1 cellular context compared by ENCODE assay signal in the genomic region with DNA sequence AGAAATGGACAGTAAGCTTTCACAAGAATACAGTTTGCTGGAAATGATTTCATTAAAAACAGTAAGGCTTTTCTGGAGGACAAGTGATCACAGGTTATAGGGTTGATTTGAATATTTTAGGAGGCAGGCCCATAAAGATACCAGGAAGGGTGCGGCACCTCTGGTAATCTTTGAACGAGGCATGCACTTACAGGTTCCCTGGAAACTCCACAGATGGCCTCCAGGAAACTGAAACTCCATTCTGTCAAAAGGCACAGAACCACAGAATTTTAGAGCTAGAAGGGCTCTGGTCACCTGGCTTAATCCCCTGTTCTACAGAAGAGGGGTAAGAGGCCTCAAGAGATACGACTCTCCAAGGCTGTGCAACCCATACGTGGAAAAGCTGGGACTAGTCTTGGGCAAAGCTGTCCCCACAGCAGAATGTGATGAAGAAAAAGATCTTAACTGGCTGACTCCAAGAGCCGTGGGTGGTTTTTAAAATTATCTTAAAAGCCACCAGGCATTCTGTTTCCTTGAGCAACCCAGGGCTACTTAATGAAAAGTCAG.
TF ChIP-seq lines count a peak whose summit lies in the region.

No MANE protein-coding gene starts in this region.

TF ChIP-seq in H1, 55 proteins besides CTCF, POLR2A, EP300 and RAD21:
- TF ChIP-seq, protein P1, sequence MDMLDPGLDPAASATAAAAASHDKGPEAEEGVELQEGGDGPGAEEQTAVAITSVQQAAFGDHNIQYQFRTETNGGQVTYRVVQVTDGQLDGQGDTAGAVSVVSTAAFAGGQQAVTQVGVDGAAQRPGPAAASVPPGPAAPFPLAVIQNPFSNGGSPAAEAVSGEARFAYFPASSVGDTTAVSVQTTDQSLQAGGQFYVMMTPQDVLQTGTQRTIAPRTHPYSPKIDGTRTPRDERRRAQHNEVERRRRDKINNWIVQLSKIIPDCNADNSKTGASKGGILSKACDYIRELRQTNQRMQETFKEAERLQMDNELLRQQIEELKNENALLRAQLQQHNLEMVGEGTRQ (IDR thresholded peaks at IDR 0.05; ENCODE audit: low read length) = no peak
- TF ChIP-seq, protein P2, sequence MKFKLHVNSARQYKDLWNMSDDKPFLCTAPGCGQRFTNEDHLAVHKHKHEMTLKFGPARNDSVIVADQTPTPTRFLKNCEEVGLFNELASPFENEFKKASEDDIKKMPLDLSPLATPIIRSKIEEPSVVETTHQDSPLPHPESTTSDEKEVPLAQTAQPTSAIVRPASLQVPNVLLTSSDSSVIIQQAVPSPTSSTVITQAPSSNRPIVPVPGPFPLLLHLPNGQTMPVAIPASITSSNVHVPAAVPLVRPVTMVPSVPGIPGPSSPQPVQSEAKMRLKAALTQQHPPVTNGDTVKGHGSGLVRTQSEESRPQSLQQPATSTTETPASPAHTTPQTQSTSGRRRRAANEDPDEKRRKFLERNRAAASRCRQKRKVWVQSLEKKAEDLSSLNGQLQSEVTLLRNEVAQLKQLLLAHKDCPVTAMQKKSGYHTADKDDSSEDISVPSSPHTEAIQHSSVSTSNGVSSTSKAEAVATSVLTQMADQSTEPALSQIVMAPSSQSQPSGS (IDR thresholded peaks at IDR 0.05; ENCODE audit: low read length) = no peak
- no peak for TF ChIP-seq RBBP5 (IDR thresholded peaks at IDR 0.05; ENCODE audit: borderline replicate concordance, low read depth, low read length)
- TF ChIP-seq BCL11A (IDR thresholded peaks at IDR 0.05; ENCODE audit: low read depth in 2 of 2, low read length in 2 of 2) = no peak
- TF ChIP-seq JUND (IDR thresholded peaks at IDR 0.05; ENCODE audit: low read length) = no peak
- TF ChIP-seq RFX5 (IDR thresholded peaks at IDR 0.05; ENCODE audit: borderline replicate concordance, low read depth, low read length) = no peak
- no peak for TF ChIP-seq SUZ12 (IDR thresholded peaks at IDR 0.05; ENCODE audit: low read length)
- no peak for TF ChIP-seq SIX5 (IDR thresholded peaks at IDR 0.05; ENCODE audit: low read depth, low read length)
- TF ChIP-seq KDM4A (IDR thresholded peaks at IDR 0.05; ENCODE audit: low read depth, low read length, severe bottlenecking) = no peak
